Comparison of ENCODE assay signal across 1 cellular context in genomic region chr6:28976677-28977076, GRCh38.
TF ChIP-seq lines count a peak whose summit lies in the region.

No MANE protein-coding gene starts in this region.

TF ChIP-seq in GM23338, 12 proteins besides CTCF, POLR2A, EP300 and RAD21:
- no peak for TF ChIP-seq ETS1 (IDR thresholded peaks at IDR 0.05)
- TF ChIP-seq STAT1 (IDR thresholded peaks at IDR 0.05; ENCODE audit: unreplicated experiment), result no peak
- no peak for TF ChIP-seq ZNF114 (CRISPR knock-in tag; IDR thresholded peaks at IDR 0.05)
- no peak for TF ChIP-seq REST (IDR thresholded peaks at IDR 0.05; ENCODE audit: unreplicated experiment)
- TF ChIP-seq ZNF462 (CRISPR knock-in tag; IDR thresholded peaks at IDR 0.05), result no peak
- TF ChIP-seq JUNB (IDR thresholded peaks at IDR 0.05; ENCODE audit: unreplicated experiment), result no peak
- TF ChIP-seq POLR2AphosphoS5 (IDR thresholded peaks at IDR 0.05; ENCODE audit: low read depth), result no peak
- TF ChIP-seq NANOG (IDR thresholded peaks at IDR 0.05; ENCODE audit: borderline replicate concordance), result no peak
- no peak for TF ChIP-seq ZNF331 (CRISPR knock-in tag; IDR thresholded peaks at IDR 0.05; ENCODE audit: low read depth)
- no peak for TF ChIP-seq CREB1 (CRISPR knock-in tag; IDR thresholded peaks at IDR 0.05; ENCODE audit: low read depth)
- no peak for TF ChIP-seq EZH2phosphoT487 (IDR thresholded peaks at IDR 0.05; ENCODE audit: unreplicated experiment)
